ENCODE assay signal across 15 cellular contexts in the genomic region with DNA sequence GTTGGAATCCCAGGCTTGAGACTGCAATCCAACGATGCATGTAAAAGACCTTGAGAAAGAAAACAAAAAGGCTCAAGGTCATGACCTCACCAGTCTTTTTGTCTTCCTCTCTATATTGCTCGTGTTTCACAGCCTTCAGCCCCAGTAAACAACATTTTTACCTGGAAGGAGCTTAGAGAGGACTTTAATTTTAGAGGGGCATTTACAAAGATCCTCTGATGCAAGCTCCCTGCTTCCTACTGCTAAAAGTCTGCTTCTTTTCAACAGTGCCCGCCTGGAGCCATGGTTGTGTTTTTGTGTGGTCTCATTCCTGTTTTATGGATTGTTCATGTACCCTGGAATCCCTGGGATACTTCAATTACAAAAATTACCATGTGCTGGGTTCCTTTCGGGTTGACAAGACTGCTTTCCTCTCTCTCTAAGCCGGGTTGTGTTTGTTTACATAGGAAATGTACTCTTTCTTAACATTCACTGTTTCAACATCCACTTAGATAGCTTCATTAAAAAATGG.
A peak's percentile ranks its signal among the peaks of the same experiment; 100 is the strongest.
DNase-seq lines count a peak whose midpoint lies in the region; FAIRE-seq lines count a peak whose summit lies in the region.
"Had no signal": no experiment of that assay in that cellular context is flagged by ENCODE, and none has a peak within 500 bp of the region (broad histone marks: within the 10 kb centered on the region; RNA-seq: fewer than 3 reads in every experiment).

No MANE protein-coding gene starts in this region.

- FAIRE-seq in TTC549 (lab: Jason Lieb, UNC), result peak; percentile 97

- DNase-seq in ELF-1 (ENCODE audit: low read depth, low spot score), result peak; percentile 19
- DNase-seq in foreskin melanocyte, result peak; percentile 29
- DNase-seq in pons (ENCODE audit: low spot score), result peak; percentile 36
- no peak for DNase-seq in activated CD4-positive, alpha-beta T cell treated with anti-CD3 and anti-CD28 coated beads for 48 hours
- DNase-seq in T-helper 9 cell, result no peak
- no peak for DNase-seq in NK-92 (lab: John Stamatoyannopoulos, UW; ENCODE audit: unreplicated experiment)
- no peak for DNase-seq in OCI-M1 (lab: John Stamatoyannopoulos, UW)
- DNase-seq: activated CD8-positive, alpha-beta memory T cell treated with anti-CD3 and anti-CD28 coated beads for 24 hours; DMS53; effector memory CD4-positive, alpha-beta T cell; KG1; mesendoderm; NCI-H2029 treated with DMSO at 0.1 percent for 48 hours; T-helper 2 cell had no signal

Comparison
In these comparisons a context has a peak if more than half of its experiments do, and no peak if none do; other contexts are left out.
1. DNase-seq: peak in ELF-1 (single experiment), foreskin melanocyte (single experiment) and pons (single experiment); none in activated CD4-positive, alpha-beta T cell treated with anti-CD3 and anti-CD28 coated beads for 48 hours (single experiment), T-helper 9 cell (single experiment), NK-92 (single experiment) and OCI-M1 (single experiment).